ENCODE assay signal across 30 cellular contexts in the genomic region with DNA sequence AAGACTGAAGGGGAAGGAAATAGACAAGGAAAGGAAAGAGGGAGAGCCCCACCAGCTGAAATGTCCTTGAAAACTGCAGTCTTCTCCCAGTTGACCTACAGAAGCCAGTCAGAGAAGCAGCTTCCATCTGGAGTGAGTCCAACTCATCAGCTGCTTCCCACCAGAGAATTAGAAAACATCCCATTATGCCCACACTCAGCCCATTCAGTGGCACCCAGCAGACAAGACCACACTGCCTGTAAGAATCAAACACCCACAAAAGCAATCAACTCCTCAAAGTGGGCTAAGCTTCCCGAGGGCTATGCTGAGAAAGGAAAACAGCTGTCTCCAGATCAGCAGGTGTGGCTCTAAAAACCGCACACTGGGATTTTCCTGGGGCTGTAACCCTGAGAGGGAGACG. TPM values are rescaled to one million over a fixed set of nuclear protein-coding genes. Genes with fewer than 3 reads are reported as not detected.
DNase-seq lines count a peak whose midpoint lies in the region; ATAC-seq, FAIRE-seq and TF ChIP-seq lines count a peak whose summit lies in the region.
"Had no signal": no experiment of that assay in that cellular context is flagged by ENCODE, and none has a peak within 500 bp of the region (broad histone marks: within the 10 kb centered on the region; RNA-seq: fewer than 3 reads in every experiment).

No MANE protein-coding gene starts in this region.

- H3K27ac ChIP-seq in HEK293 (ENCODE audit: extremely low read depth, low read depth, low read length) (no peak overlapping the region), parathyroid adenoma (no peak overlapping the region)
- H3K27ac ChIP-seq: BLaER1 treated with 17β-estradiol and CSF1 and Interleukin-3, amounts not matched to agents 10 nM and 100 nM; foreskin keratinocyte; hepatocyte; PC-9; tibial nerve had no signal

- no peak for TF ChIP-seq CTCF in HEK293 (tag by site-specific recombination; IDR thresholded peaks at IDR 0.05)
- no peak for TF ChIP-seq CTCF in parathyroid adenoma (IDR thresholded peaks at IDR 0.05)

- H3K36me3 ChIP-seq in HEK293 (ENCODE audit: control insufficient read depth in 2 of 2, insufficient read depth in 1 of 2, low read length in 2 of 2), result no peaks in the 10 kb centered on the region
- H3K36me3 ChIP-seq in parathyroid adenoma (ENCODE audit: control insufficient read depth, insufficient read depth, low read length), result no peaks in the 10 kb centered on the region
- H3K36me3 ChIP-seq: BLaER1 treated with 17β-estradiol and CSF1 and Interleukin-3, amounts not matched to agents 10 nM and 100 nM; tibial nerve had no signal

- H3K4me1 ChIP-seq in HEK293 (ENCODE audit: control insufficient read depth, insufficient read depth, low read length), result no peaks in the 10 kb centered on the region
- H3K4me1 ChIP-seq in parathyroid adenoma, result peaks cover 3% of the 10 kb centered on the region
- H3K4me1 ChIP-seq: foreskin keratinocyte, tibial nerve had no signal

- no peaks in the 10 kb centered on the region for H3K27me3 ChIP-seq in parathyroid adenoma (ENCODE audit: control insufficient read depth, insufficient read depth, low read length)
- H3K27me3 ChIP-seq: BLaER1 treated with 17β-estradiol and CSF1 and Interleukin-3, amounts not matched to agents 10 nM and 100 nM; foreskin keratinocyte; hepatocyte; tibial nerve had no signal

- no peak overlapping the region for H3K4me3 ChIP-seq in HEK293 (ENCODE audit: low read depth, low read length)
- H3K4me3 ChIP-seq in parathyroid adenoma (ENCODE audit: low read depth, low read length), result no peak overlapping the region
- H3K4me3 ChIP-seq: BLaER1 treated with 17β-estradiol and CSF1 and Interleukin-3, amounts not matched to agents 10 nM and 100 nM; hepatocyte; PC-9; tibial nerve had no signal

- peak overlapping the region; percentile 71 for H2AFZ ChIP-seq in parathyroid adenoma
- H2AFZ ChIP-seq: hepatocyte, PC-9 had no signal

- CTCF ChIA-PET in HEK293 (lab: Yijun Ruan, JAX), result interaction anchor here (1.2 kb wide), 1 partner anchor 307 kb away, joined by 3 read pairs; no protein-coding TSS in a partner anchor

- H3K9me3 ChIP-seq in HEK293 (ENCODE audit: control insufficient read depth, insufficient read depth, low read depth, low read length) (no peaks in the 10 kb centered on the region), parathyroid adenoma (ENCODE audit: control insufficient read depth, low read length) (no peaks in the 10 kb centered on the region)
- H3K9me3 ChIP-seq: tibial nerve had no signal

- POLR2A ChIA-PET in HEK293 (lab: Yijun Ruan, JAX), result no interaction called here

- no peaks in the 10 kb centered on the region for H3K79me2 ChIP-seq in parathyroid adenoma
- H3K79me2 ChIP-seq: hepatocyte had no signal

- H3K4me2 ChIP-seq in parathyroid adenoma (ENCODE audit: low read length), result no peak overlapping the region
- H3K4me2 ChIP-seq: hepatocyte, PC-9 had no signal

- peak; percentile 93 for DNase-seq in NCI-H2107 treated with DMSO at 0.1 percent for 48 hours (lab: John Stamatoyannopoulos, UW; ENCODE audit: unreplicated experiment)
- DNase-seq in SK-MEL-5 (ENCODE audit: low read depth, low spot score), result peak; percentile 76
- no peak for DNase-seq in frontal cortex (ENCODE audit: low spot score in 2 of 2)
- no peak for DNase-seq in SIG-M5 treated with dmso at 0.1 percent for 504 hours (lab: John Stamatoyannopoulos, UW; ENCODE audit: unreplicated experiment)
- DNase-seq: activated CD4-positive, alpha-beta T cell treated with anti-CD3 and anti-CD28 coated beads, Interleukin-2, amount 50 U/mL, for 4 hours; activated naive CD8-positive, alpha-beta T cell treated with anti-CD3 and anti-CD28 coated beads, Interleukin-2, amount 50 U/mL, for 24 hours; activated T-cell treated with anti-CD3 and anti-CD28 coated beads, Interleukin-2, amount 50 U/mL, for 48 hours; foreskin keratinocyte; GDM1; GOT3; HFFc6; IMR-90; NCI-H2081 treated with DMSO at 0.1 percent for 48 hours; PC-9; T-helper 17 cell had no signal

- no peak for ATAC-seq in HG02678 (IDR thresholded peaks at IDR 0.05; ENCODE audit: unreplicated experiment)
- ATAC-seq: activated naive CD8-positive, alpha-beta T cell treated with anti-CD3 and anti-CD28 coated beads, Interleukin-2, amount 50 U/mL, for 24 hours; esophagus mucosa; foreskin keratinocyte; stimulated activated effector memory CD8-positive, alpha-beta T cell treated with anti-CD3 and anti-CD28 coated beads, Interleukin-12 subunit alpha, Interleukin-12 subunit beta, amount 100 ng/mL, for 72 hours; T-helper 17 cell had no signal

- FAIRE-seq in frontal cortex (lab: Jason Lieb, UNC), result no peak
- FAIRE-seq: astrocyte had no signal

- H3K9ac ChIP-seq in parathyroid adenoma, result no peak overlapping the region
- H3K9ac ChIP-seq: BLaER1 treated with 17β-estradiol and CSF1 and Interleukin-3, amounts not matched to agents 10 nM and 100 nM had no signal

- in situ Hi-C loops in SK-MEL-5 (cut with HindIII; ENCODE audit: low pct_unique_long_range_greater_than_20kb, low sequenced_read_pairs), result no loop called here

TF ChIP-seq in HEK293, 187 proteins besides CTCF, POLR2A, EP300 and RAD21:
- peak; percentile 89 for TF ChIP-seq ZFHX2 (tag by site-specific recombination; conservative IDR thresholded peaks at IDR 0.05)
- no peak for TF ChIP-seq ZSCAN23 (tag by site-specific recombination; IDR thresholded peaks at IDR 0.05)
- TF ChIP-seq EGR2 (tag by site-specific recombination; IDR thresholded peaks at IDR 0.05; ENCODE audit: low read depth), result peak; percentile 97
- TF ChIP-seq KLF1 (tag by site-specific recombination; IDR thresholded peaks at IDR 0.05), result no peak
- no peak for TF ChIP-seq ZNF529 (tag by site-specific recombination; IDR thresholded peaks at IDR 0.05; ENCODE audit: insufficient replicate concordance)
- no peak for TF ChIP-seq ZNF24 (tag by site-specific recombination; IDR thresholded peaks at IDR 0.05)
- no peak for TF ChIP-seq ZNF549 (tag by site-specific recombination; IDR thresholded peaks at IDR 0.05)
- no peak for TF ChIP-seq ZSCAN30 (tag by site-specific recombination; IDR thresholded peaks at IDR 0.05)

RNA-seq across cellular contexts. Expression of a gene that starts 29.5 kb away (rescaled TPM):
- not detected in 2 replicates for total RNA-seq in SK-MEL-5 (2014; rRNA removed; shearing (Covaris generic))
- polyA plus RNA-seq in SK-MEL-5 (2015; cell fraction: cytosol; rRNA removed), result not detected in 2 replicates
- 0.04 TPM in 1 of 2 replicates, not detected in the other for polyA plus RNA-seq in SK-MEL-5 (2015; cell fraction: nucleus; rRNA removed)
- not detected for total RNA-seq in frontal cortex
- total RNA-seq: astrocyte, dermis microvascular lymphatic vessel endothelial cell, esophagus mucosa, foreskin keratinocyte, HFFc6, IMR-90, LHCN-M2, lung microvascular endothelial cell, osteocyte, PC-9, skeletal muscle tissue, T-helper 17 cell, tibial nerve had no signal
- polyA plus RNA-seq: foreskin keratinocyte, IMR-90, neural cell had no signal

RNA-seq across cellular contexts. Expression of a gene that starts 29.7 kb away (rescaled TPM):
- total RNA-seq in SK-MEL-5 (2014; rRNA removed; shearing (Covaris generic)), result 269 and 294 TPM in 2 replicates
- polyA plus RNA-seq in SK-MEL-5 (2015; cell fraction: cytosol; rRNA removed), result 89.6 and 106 TPM in 2 replicates
- 22.7 and 32.0 TPM in 2 replicates for polyA plus RNA-seq in SK-MEL-5 (2015; cell fraction: nucleus; rRNA removed)
- 2.4 TPM for total RNA-seq in frontal cortex
- total RNA-seq: skeletal muscle tissue, T-helper 17 cell, tibial nerve had no signal

Comparison
In these comparisons a context has a peak if more than half of its experiments do, and no peak if none do; other contexts are left out.
1. DNase-seq: peak in NCI-H2107 treated with DMSO at 0.1 percent for 48 hours (single experiment) and SK-MEL-5 (single experiment); none in frontal cortex (0 of 2) and SIG-M5 treated with dmso at 0.1 percent for 504 hours (single experiment).
2. RNA of a gene that starts 29.7 kb away (total RNA-seq): 269 to 294 TPM in SK-MEL-5; 2.4 TPM in frontal cortex (single experiment); every median in the first group is over 10 times any median in the second.